In genomic region chr3:70994644-70995043, GRCh38 we compare ENCODE assay signal across 30 cellular contexts.
DNase-seq lines count a peak whose midpoint lies in the region; ATAC-seq, FAIRE-seq and TF ChIP-seq lines count a peak whose summit lies in the region.
"Had no signal": no experiment of that assay in that cellular context is flagged by ENCODE, and none has a peak within 500 bp of the region (broad histone marks: within the 10 kb centered on the region; RNA-seq: fewer than 3 reads in every experiment).

No MANE protein-coding gene starts in this region.

- TF ChIP-seq RAD21 in IMR-90 (IDR thresholded peaks at IDR 0.05; ENCODE audit: low read length) (no peak), K562 (CRISPR knock-in tag; conservative IDR thresholded peaks at IDR 0.05 in 1 of 2, IDR thresholded peaks at IDR 0.05 in 1 of 2) (no peak)

- no peak overlapping the region; the same call in 1 of the 2 replicates for H3K23ac ChIP-seq in IMR-90 (ENCODE audit: low read depth, low read length)

- H3K4me1 Mint-ChIP-seq in osteocyte (ENCODE audit: unreplicated experiment) = peaks cover 67% of the 10 kb centered on the region

- TF ChIP-seq EP300 in K562 (IDR thresholded peaks at IDR 0.05; ENCODE audit: low read length) = no peak

- no peak overlapping the region for H4K91ac ChIP-seq in IMR-90 (ENCODE audit: insufficient read depth, low read depth, low read length)

- no peaks in the 10 kb centered on the region for H4K20me1 ChIP-seq in IMR-90 (ENCODE audit: insufficient read depth, low read length)
- H4K20me1 ChIP-seq in K562 (replicated peaks; ENCODE audit: control insufficient read depth, insufficient read depth, low read length) = no peaks in the 10 kb centered on the region

- H3K9me3 Mint-ChIP-seq in activated naive CD4-positive, alpha-beta T cell treated with anti-CD3 and anti-CD28 coated beads, Interleukin-2, amount 50 U/mL, for 72 hours = no peaks in the 10 kb centered on the region
- H3K9me3 Mint-ChIP-seq in osteocyte (ENCODE audit: unreplicated experiment) = peaks cover 5% of the 10 kb centered on the region
- H3K9me3 Mint-ChIP-seq: activated T-cell treated with anti-CD3 and anti-CD28 coated beads, Interleukin-2, amount 50 U/mL, for 4 hours; T-helper 1 cell treated with Interleukin-12 subunit alpha and Interleukin-12 subunit beta and Interleukin-4 antibody, amounts not matched to agents 30 μg/mL and 1 μg/mL, for 36 hours had no signal

- H2BK5ac ChIP-seq in IMR-90 (ENCODE audit: low read depth, low read length, poor library complexity, severe bottlenecking) = peak overlapping the region; percentile 20

- dilution Hi-C loops in IMR-90 (cut with HindIII; ENCODE audit: low sequenced_read_pairs, unreplicated experiment) = no loop called here

- no peak overlapping the region for H3K9ac ChIP-seq in IMR-90 (ENCODE audit: low read depth, low read length)
- H3K9ac ChIP-seq in K562 (ENCODE audit: insufficient read depth in 1 of 2, low read depth in 2 of 2, low read length in 2 of 2) = no peak overlapping the region

- H3K18ac ChIP-seq in IMR-90 (ENCODE audit: low read depth, low read length) = no peak overlapping the region

- peak overlapping the region; percentile 38; the same call in 1 of the 2 replicates for H2AK5ac ChIP-seq in IMR-90 (ENCODE audit: low read depth, low read length)

- H2BK15ac ChIP-seq in IMR-90 (ENCODE audit: low read depth, low read length) = no peak overlapping the region

- H3K4me3 ChIP-seq in IMR-90 (ENCODE audit: insufficient read depth, low read depth, low read length) = no peak overlapping the region
- H3K4me3 ChIP-seq in K562 = no peak overlapping the region
- no peak overlapping the region for H3K4me3 ChIP-seq in prostate gland
- H3K4me3 ChIP-seq: PC-9, psoas muscle, sigmoid colon, transverse colon had no signal

- H3K4ac ChIP-seq in IMR-90 (ENCODE audit: low read depth, low read length) = no peak overlapping the region

- H4K5ac ChIP-seq in IMR-90 (ENCODE audit: low read depth, low read length) = no peak overlapping the region

- no peaks in the 10 kb centered on the region for H3K79me2 ChIP-seq in K562 (ENCODE audit: control insufficient read depth, insufficient read depth, low read length)

- no peak overlapping the region for H3K56ac ChIP-seq in IMR-90 (ENCODE audit: extremely low read depth, insufficient read depth, low read length)

- no peak overlapping the region for H2BK20ac ChIP-seq in IMR-90 (ENCODE audit: low read depth, low read length)

- BruUV-seq in IMR-90 (replicated peaks; lab: Mats Ljungman, UMichigan) (no TSS peak), K562 (replicated peaks; lab: Mats Ljungman, UMichigan) (no TSS peak)

- no peak for ATAC-seq in activated naive CD4-positive, alpha-beta T cell treated with anti-CD3 and anti-CD28 coated beads, Interleukin-2, amount 50 U/mL, for 72 hours
- no peak for ATAC-seq in IMR-90 (ENCODE audit: low read depth)
- no peak for ATAC-seq in K562
- ATAC-seq: activated T-cell treated with anti-CD3 and anti-CD28 coated beads, Interleukin-2, amount 50 U/mL, for 4 hours; left lobe of liver; psoas muscle; SK-N-SH treated with all-trans-retinoic acid at 6 μM for 48 hours had no signal

- no peak overlapping the region for H3K4me3 Mint-ChIP-seq in osteocyte (ENCODE audit: unreplicated experiment)
- H3K4me3 Mint-ChIP-seq: activated naive CD4-positive, alpha-beta T cell treated with anti-CD3 and anti-CD28 coated beads, Interleukin-2, amount 10 ng/mL, durations not matched to agents 7 days and 5 days; activated T-cell treated with anti-CD3 and anti-CD28 coated beads, Interleukin-2, amount 50 U/mL, for 4 hours; B cell; T-helper 1 cell treated with Interleukin-12 subunit alpha and Interleukin-12 subunit beta and Interleukin-4 antibody, amounts not matched to agents 30 μg/mL and 1 μg/mL, for 36 hours had no signal

- in situ Hi-C loops in IMR-90 (cut with MboI; ENCODE audit: low sequenced_read_pairs) (loop anchor here (10.0 kb wide), 1 partner anchor 590 kb away; the partner anchor contains the start of gene FOXP1), K562 (cut with MboI) (no loop called here)

- H3K79me1 ChIP-seq in IMR-90 (ENCODE audit: low read depth in 1 of 2, low read length in 2 of 2) = peaks cover 61 to 84% of the 10 kb centered on the region in 2 experiments

- no peaks in the 10 kb centered on the region for H3K27me3 Mint-ChIP-seq in osteocyte (ENCODE audit: unreplicated experiment)
- H3K27me3 Mint-ChIP-seq: activated naive CD4-positive, alpha-beta T cell treated with anti-CD3 and anti-CD28 coated beads, Interleukin-2, amount 10 ng/mL, durations not matched to agents 7 days and 5 days; B cell had no signal

- no CpG with 5 or more reads among the region's 3 CpGs for WGBS in IMR-90 (ENCODE audit: extremely low coverage in 2 of 2, insufficient read length in 1 of 2), 2 experiments
- 93% methylated on average over 3 of the region's 3 CpGs for WGBS in K562 (ENCODE audit: insufficient coverage, low coverage, missing lambda C conversion rate)
- 97% methylated on average over 3 of the region's 3 CpGs for WGBS in prostate gland

- no peak for FAIRE-seq in K562 (lab: Jason Lieb, UNC)
- FAIRE-seq: colon had no signal

- no peak overlapping the region; the same call in 1 of the 2 replicates for H3K27ac ChIP-seq in IMR-90 (ENCODE audit: insufficient read depth, low read length)
- no peak overlapping the region for H3K27ac ChIP-seq in K562 (ENCODE audit: extremely low read depth, low read depth, low read length)
- H3K27ac ChIP-seq in prostate gland = no peak overlapping the region
- H3K27ac ChIP-seq: PC-9, psoas muscle, transverse colon had no signal

- POLR2A ChIA-PET in IMR-90 (lab: Charles Lee; ENCODE audit: unreplicated experiment) (no interaction called here), K562 (lab: Yijun Ruan, JAX) (no interaction called here)

- H3K4me1 ChIP-seq in IMR-90 (ENCODE audit: control insufficient read depth, insufficient read depth, low read length) (peaks cover 16% of the 10 kb centered on the region), K562 (replicated peaks in 1 of 2; ENCODE audit: control insufficient read depth in 2 of 2, insufficient read depth in 2 of 2, low read length in 2 of 2) (no peaks in the 10 kb centered on the region), prostate gland (replicated peaks) (peaks cover 2% of the 10 kb centered on the region)

- H3K14ac ChIP-seq in IMR-90 (replicated peaks; ENCODE audit: low read depth, low read length) = no peak overlapping the region

- H2AFZ ChIP-seq in IMR-90 (replicated peaks; ENCODE audit: low read length, poor library complexity) = no peak overlapping the region
- H2AFZ ChIP-seq in K562 (ENCODE audit: low read depth, low read length) = no peak overlapping the region
- H2AFZ ChIP-seq: PC-9 had no signal

- H3K4me2 ChIP-seq in IMR-90 (ENCODE audit: low read depth, low read length) = no peak overlapping the region
- H3K4me2 ChIP-seq in K562 (ENCODE audit: insufficient read depth, low read length) = no peak overlapping the region
- H3K4me2 ChIP-seq: PC-9 had no signal

- H3K9me3 ChIP-seq in IMR-90 (ENCODE audit: control insufficient read depth, insufficient read depth, low read length) (no peaks in the 10 kb centered on the region), K562 (replicated peaks; ENCODE audit: control insufficient read depth, insufficient read depth, low read depth, low read length) (no peaks in the 10 kb centered on the region), prostate gland (no peaks in the 10 kb centered on the region)
- H3K9me3 ChIP-seq: psoas muscle, sigmoid colon, transverse colon had no signal

- no peak overlapping the region for H2AK9ac ChIP-seq in IMR-90 (replicated peaks; ENCODE audit: low read depth, low read length, poor library complexity)

- H3K27ac Mint-ChIP-seq in activated naive CD4-positive, alpha-beta T cell treated with anti-CD3 and anti-CD28 coated beads, Interleukin-2, amount 50 U/mL, for 72 hours = peak overlapping the region; percentile 12 to 77
- H3K27ac Mint-ChIP-seq in osteocyte (ENCODE audit: unreplicated experiment) = peak overlapping the region; percentile 76

- TF ChIP-seq POLR2A in IMR-90 (IDR thresholded peaks at IDR 0.05; ENCODE audit: low read depth, low read length) = no peak
- no peak for TF ChIP-seq POLR2A in K562 (conservative IDR thresholded peaks at IDR 0.05)
- TF ChIP-seq POLR2A in prostate gland (IDR thresholded peaks at IDR 0.05) = no peak

- H2BK120ac ChIP-seq in IMR-90 (ENCODE audit: low read depth, low read length) = no peak overlapping the region

- TF ChIP-seq CTCF in IMR-90 (conservative IDR thresholded peaks at IDR 0.05; ENCODE audit: low read depth, low read length) (no peak), K562 (IDR thresholded peaks at IDR 0.05 in 2 of 3, conservative IDR thresholded peaks at IDR 0.05 in 1 of 3; ENCODE audit: insufficient read depth in 2 of 3, low read depth in 1 of 3, low read length in 3 of 3) (no peak), osteocyte (IDR thresholded peaks at IDR 0.05) (no peak), prostate gland (IDR thresholded peaks at IDR 0.05) (no peak)

- intact Hi-C loops in IMR-90 (cut with micrococcal nuclease) (no loop called here), K562 (cut with micrococcal nuclease) (no loop called here), posterior vena cava (cut with DNase I) (no loop called here), prostate gland (cut with DNase I) (no loop called here)

- CTCF ChIA-PET in IMR-90 (lab: Yijun Ruan, JAX) = interaction anchor here (0.7 kb wide), 1 partner anchor 142 kb away, joined by 3 read pairs; no protein-coding TSS in a partner anchor
- CTCF ChIA-PET in K562 (lab: Yijun Ruan, JAX; ENCODE audit: low intra/inter-chr PET ratio) = no interaction called here

- DNase-seq in activated naive CD4-positive, alpha-beta T cell treated with anti-CD3 and anti-CD28 coated beads, Interleukin-2, amount 50 U/mL, for 72 hours (ENCODE audit: low spot score in 2 of 2) = no peak
- DNase-seq in activated naive CD4-positive, alpha-beta T cell (lab: John Stamatoyannopoulos, UW) = no peak
- DNase-seq in IMR-90 (no peak), K562 (ENCODE audit: extremely low read depth in 1 of 4, low spot score in 3 of 4) (no peak), osteocyte (ENCODE audit: extremely low spot score, unreplicated experiment) (no peak), posterior vena cava (ENCODE audit: low spot score) (no peak), prostate gland (ENCODE audit: low spot score) (no peak), DMS 273 treated with DMSO at 0.1 percent for 48 hours (lab: John Stamatoyannopoulos, UW) (no peak)
- DNase-seq: ACHN; activated naive CD4-positive, alpha-beta T cell treated with anti-CD3 and anti-CD28 coated beads, Interleukin-2, amount 10 ng/mL, durations not matched to agents 7 days and 5 days; activated T-cell treated with anti-CD3 and anti-CD28 coated beads, Interleukin-2, amount 50 U/mL, for 4 hours; anterior cingulate cortex; effector CD4-positive, alpha-beta T cell; glutamatergic neuron; H7; Kasumi-1; NCI-H1436; NCI-H2081; NCI-H226; PC-9; psoas muscle; sigmoid colon; stimulated activated CD4-positive, alpha-beta T cell treated with anti-CD3 and anti-CD28 coated beads, Interleukin-12 subunit alpha, Interleukin-12 subunit beta, amount 100 ng/mL, for 4 hours; stimulated activated CD4-positive, alpha-beta T cell treated with anti-CD3 and anti-CD28 coated beads, Interleukin-2, amount 100 ng/mL, for 48 hours; transverse colon had no signal

- H3K36me3 Mint-ChIP-seq in activated naive CD4-positive, alpha-beta T cell treated with anti-CD3 and anti-CD28 coated beads, Interleukin-2, amount 50 U/mL, for 72 hours = peaks cover 28 to 67% of the 10 kb centered on the region in 2 donors
- H3K36me3 Mint-ChIP-seq in osteocyte (ENCODE audit: unreplicated experiment) = peaks cover 53% of the 10 kb centered on the region

- H3K9me1 ChIP-seq in IMR-90 (ENCODE audit: insufficient read depth, low read length) (peaks cover 16% of the 10 kb centered on the region; the same call in 1 of the 2 replicates), K562 (ENCODE audit: control insufficient read depth, insufficient read depth, low read length) (no peaks in the 10 kb centered on the region)

- H3K36me3 ChIP-seq in IMR-90 (ENCODE audit: control insufficient read depth, insufficient read depth, low read length) (peaks cover 36% of the 10 kb centered on the region), K562 (ENCODE audit: control insufficient read depth, insufficient read depth, low read length) (peaks cover 39% of the 10 kb centered on the region; the same call in 2 of the 3 replicates), prostate gland (no peaks in the 10 kb centered on the region)

- H3K27me3 ChIP-seq in IMR-90 (ENCODE audit: control insufficient read depth, insufficient read depth, low read length) = no peaks in the 10 kb centered on the region
- no peaks in the 10 kb centered on the region for H3K27me3 ChIP-seq in K562 (ENCODE audit: control insufficient read depth in 2 of 2, insufficient read depth in 2 of 2, low read length in 2 of 2)
- no peaks in the 10 kb centered on the region for H3K27me3 ChIP-seq in prostate gland (replicated peaks; ENCODE audit: insufficient read depth)
- H3K27me3 ChIP-seq: sigmoid colon, transverse colon had no signal

- H4K8ac ChIP-seq in IMR-90 (ENCODE audit: low read depth in 2 of 2, low read length in 2 of 2) = peak overlapping the region in 1 of 2 experiments; percentile 53; a peak in 1 of 4 replicates
